9 cellular contexts compared by ENCODE assay signal in genomic region chr7:114819629-114820362, GRCh38.
DNase-seq lines count a peak whose midpoint lies in the region; ATAC-seq and TF ChIP-seq lines count a peak whose summit lies in the region.
"Had no signal": no experiment of that assay in that cellular context is flagged by ENCODE, and none has a peak within 500 bp of the region (broad histone marks: within the 10 kb centered on the region; RNA-seq: fewer than 3 reads in every experiment).

No MANE protein-coding gene starts in this region.

- TF ChIP-seq CTCF in omental fat pad (IDR thresholded peaks at IDR 0.05): no peak

- ATAC-seq in omental fat pad (ENCODE audit: low FRiP score): peak; percentile 91
- ATAC-seq in HG03457 (IDR thresholded peaks at IDR 0.05; ENCODE audit: unreplicated experiment): no peak
- no peak for ATAC-seq in HG02759 (IDR thresholded peaks at IDR 0.05; ENCODE audit: unreplicated experiment)
- no peak for ATAC-seq in GM19467 (IDR thresholded peaks at IDR 0.05; ENCODE audit: unreplicated experiment)

- DNase-seq in COLO829 (ENCODE audit: low spot score): peak; percentile 43
- DNase-seq in NCI-H69 (lab: John Stamatoyannopoulos, UW): peak; percentile 83
- DNase-seq in dermis microvascular lymphatic vessel endothelial cell (ENCODE audit: low read depth in 2 of 2): peak; percentile 24 to 83
- no peak for DNase-seq in omental fat pad (ENCODE audit: low spot score)
- DNase-seq in NCI-H2196 (lab: John Stamatoyannopoulos, UW; ENCODE audit: unreplicated experiment): no peak
- DNase-seq: cortex of kidney had no signal

Comparison
In these comparisons a context has a peak if more than half of its experiments do, and no peak if none do; other contexts are left out.
1. DNase-seq: peak in COLO829 (single experiment), NCI-H69 (single experiment) and dermis microvascular lymphatic vessel endothelial cell (2 of 2); none in omental fat pad (single experiment) and NCI-H2196 (single experiment).